1 cellular context compared by ENCODE assay signal in the genomic region with DNA sequence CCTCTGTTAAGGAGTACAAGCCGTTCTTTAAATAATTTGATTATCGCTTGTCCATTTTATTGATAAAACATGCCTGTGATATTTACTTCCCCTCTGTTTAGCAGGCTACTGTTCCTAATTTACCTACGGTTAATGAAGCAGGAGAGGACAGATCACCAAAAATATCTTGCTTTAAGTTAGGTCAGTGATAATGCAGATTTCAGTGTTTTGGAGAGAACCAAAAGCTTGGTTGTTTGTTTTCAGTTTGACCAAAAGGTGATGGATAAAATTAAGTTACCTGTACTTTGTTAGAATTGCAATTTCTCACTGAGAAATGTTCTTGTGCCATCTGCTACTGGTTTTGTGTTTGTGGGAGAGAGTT.
TF ChIP-seq lines count a peak whose summit lies in the region.

No MANE protein-coding gene starts in this region.

TF ChIP-seq in IMR-90, 13 proteins besides CTCF, POLR2A, EP300 and RAD21:
- TF ChIP-seq CEBPB (IDR thresholded peaks at IDR 0.05; ENCODE audit: low read depth, low read length) (no peak), MAFK (IDR thresholded peaks at IDR 0.05; ENCODE audit: low read depth, low read length) (no peak), FOS (IDR thresholded peaks at IDR 0.05; ENCODE audit: low read depth, low read length) (no peak), NFE2L2 (IDR thresholded peaks at IDR 0.05; ENCODE audit: low read depth, low read length) (no peak), RFX5 (IDR thresholded peaks at IDR 0.05; ENCODE audit: low read depth, low read length) (no peak), MXI1 (IDR thresholded peaks at IDR 0.05; ENCODE audit: borderline replicate concordance, low read depth, low read length) (no peak), CHD1 (IDR thresholded peaks at IDR 0.05; ENCODE audit: low read depth, low read length) (no peak), RCOR1 (IDR thresholded peaks at IDR 0.05; ENCODE audit: insufficient replicate concordance, low read length) (no peak), BHLHE40 (IDR thresholded peaks at IDR 0.05; ENCODE audit: low read depth, low read length) (no peak), MAZ (IDR thresholded peaks at IDR 0.05; ENCODE audit: borderline replicate concordance, low read depth, low read length) (no peak), SMC3 (IDR thresholded peaks at IDR 0.05; ENCODE audit: low read depth, low read length) (no peak)
- TF ChIP-seq, protein P1, sequence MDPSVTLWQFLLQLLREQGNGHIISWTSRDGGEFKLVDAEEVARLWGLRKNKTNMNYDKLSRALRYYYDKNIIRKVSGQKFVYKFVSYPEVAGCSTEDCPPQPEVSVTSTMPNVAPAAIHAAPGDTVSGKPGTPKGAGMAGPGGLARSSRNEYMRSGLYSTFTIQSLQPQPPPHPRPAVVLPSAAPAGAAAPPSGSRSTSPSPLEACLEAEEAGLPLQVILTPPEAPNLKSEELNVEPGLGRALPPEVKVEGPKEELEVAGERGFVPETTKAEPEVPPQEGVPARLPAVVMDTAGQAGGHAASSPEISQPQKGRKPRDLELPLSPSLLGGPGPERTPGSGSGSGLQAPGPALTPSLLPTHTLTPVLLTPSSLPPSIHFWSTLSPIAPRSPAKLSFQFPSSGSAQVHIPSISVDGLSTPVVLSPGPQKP (IDR thresholded peaks at IDR 0.05; ENCODE audit: borderline replicate concordance, low read depth, low read length): no peak
- TF ChIP-seq, protein P2, sequence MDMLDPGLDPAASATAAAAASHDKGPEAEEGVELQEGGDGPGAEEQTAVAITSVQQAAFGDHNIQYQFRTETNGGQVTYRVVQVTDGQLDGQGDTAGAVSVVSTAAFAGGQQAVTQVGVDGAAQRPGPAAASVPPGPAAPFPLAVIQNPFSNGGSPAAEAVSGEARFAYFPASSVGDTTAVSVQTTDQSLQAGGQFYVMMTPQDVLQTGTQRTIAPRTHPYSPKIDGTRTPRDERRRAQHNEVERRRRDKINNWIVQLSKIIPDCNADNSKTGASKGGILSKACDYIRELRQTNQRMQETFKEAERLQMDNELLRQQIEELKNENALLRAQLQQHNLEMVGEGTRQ (IDR thresholded peaks at IDR 0.05; ENCODE audit: low read depth, low read length): no peak
TF ChIP-seq in IMR-90: peak in this region for 0.
